In genomic region chr1:210328032-210328745, GRCh38 we compare ENCODE assay signal across 8 cellular contexts. TPM values are rescaled to one million over a fixed set of nuclear protein-coding genes. Genes with fewer than 3 reads are reported as not detected.
DNase-seq lines count a peak whose midpoint lies in the region; ATAC-seq, FAIRE-seq and TF ChIP-seq lines count a peak whose summit lies in the region.

No MANE protein-coding gene starts in this region.

- no peaks in the 10 kb centered on the region for H3K27me3 Mint-ChIP-seq in IgD-negative memory B cell

- H3K36me3 ChIP-seq in BLaER1 treated with 17β-estradiol and CSF1 and Interleukin-3, amounts not matched to agents 10 nM and 100 nM, result no peaks in the 10 kb centered on the region
- H3K36me3 ChIP-seq in bronchial epithelial cell (ENCODE audit: control insufficient read depth, insufficient read depth, low read length), result no peaks in the 10 kb centered on the region
- no peaks in the 10 kb centered on the region for H3K36me3 ChIP-seq in lung (ENCODE audit: control insufficient read depth in 2 of 2, insufficient read depth in 2 of 2, low read length in 2 of 2)
- no peaks in the 10 kb centered on the region for H3K36me3 ChIP-seq in upper lobe of left lung

- peaks cover 0 to 8% (median 7%) of the 10 kb centered on the region in 3 donors for H3K9me3 Mint-ChIP-seq in IgD-negative memory B cell

- H3K4me2 ChIP-seq in BLaER1 treated with 17β-estradiol and CSF1 and Interleukin-3, amounts not matched to agents 10 nM and 100 nM, result peak overlapping the region; percentile 77 to 95 (median 89)

- H3K9me3 ChIP-seq in BLaER1 treated with 17β-estradiol and CSF1 and Interleukin-3, amounts not matched to agents 10 nM and 100 nM (replicated peaks in 1 of 11), result peaks cover 13 to 26% (median 20%) of the 10 kb centered on the region in 11 experiments
- no peaks in the 10 kb centered on the region for H3K9me3 ChIP-seq in lung (ENCODE audit: control insufficient read depth in 2 of 2, insufficient read depth in 1 of 2, low read length in 1 of 2)
- peaks cover 0 to 3% (median 0%) of the 10 kb centered on the region in 4 donors for H3K9me3 ChIP-seq in upper lobe of left lung

- peak overlapping the region; percentile 88 to 97 (median 94); a peak in 21 of 22 replicates for H3K27ac ChIP-seq in BLaER1 treated with 17β-estradiol and CSF1 and Interleukin-3, amounts not matched to agents 10 nM and 100 nM
- H3K27ac ChIP-seq in lung (ENCODE audit: low read depth in 1 of 2, low read length in 1 of 2), result peak overlapping the region; percentile 92 to 96
- H3K27ac ChIP-seq in upper lobe of left lung, result peak overlapping the region; percentile 85 to 95 (median 91)

- DNase-seq in bronchial epithelial cell (ENCODE audit: low read depth) (no peak), lung (ENCODE audit: low spot score) (no peak), upper lobe of left lung (no peak)
- DNase-seq in stimulated activated naive CD4-positive, alpha-beta T cell treated with Interleukin-2 at 50 U/mL for 16 hours (lab: John Stamatoyannopoulos, UW), result no peak
- no peak for DNase-seq in activated effector memory CD4-positive, alpha-beta T cell treated with anti-CD3 and anti-CD28 coated beads, Interleukin-2, amount 50 U/mL, for 16 hours

- H4K20me1 ChIP-seq in BLaER1 treated with 17β-estradiol and CSF1 and Interleukin-3, amounts not matched to agents 10 nM and 100 nM, result no peaks in the 10 kb centered on the region

- TF ChIP-seq EP300 in upper lobe of left lung (IDR thresholded peaks at IDR 0.05), result no peak

- peak overlapping the region; percentile 88 to 98 (median 91) for H3K9ac ChIP-seq in BLaER1 treated with 17β-estradiol and CSF1 and Interleukin-3, amounts not matched to agents 10 nM and 100 nM

- TF ChIP-seq CTCF in bronchial epithelial cell (IDR thresholded peaks at IDR 0.05; ENCODE audit: insufficient read depth, low read length, severe bottlenecking) (no peak), lung (IDR thresholded peaks at IDR 0.05; ENCODE audit: control extremely low read depth, extremely low read depth) (no peak), upper lobe of left lung (IDR thresholded peaks at IDR 0.05) (no peak)

- TF ChIP-seq POLR2A in upper lobe of left lung (IDR thresholded peaks at IDR 0.05), result no peak

- no peaks in the 10 kb centered on the region for H3K27me3 ChIP-seq in BLaER1 treated with 17β-estradiol and CSF1 and Interleukin-3, amounts not matched to agents 10 nM and 100 nM
- H3K27me3 ChIP-seq in bronchial epithelial cell (ENCODE audit: control insufficient read depth, insufficient read depth, low read length), result no peaks in the 10 kb centered on the region
- no peaks in the 10 kb centered on the region for H3K27me3 ChIP-seq in lung (ENCODE audit: control insufficient read depth, insufficient read depth)
- no peaks in the 10 kb centered on the region for H3K27me3 ChIP-seq in upper lobe of left lung

- peaks cover 35 to 54% (median 41%) of the 10 kb centered on the region in 3 donors for H3K4me1 Mint-ChIP-seq in IgD-negative memory B cell

- peak overlapping the region; percentile 68 to 86 (median 71) for H3K4me3 ChIP-seq in BLaER1 treated with 17β-estradiol and CSF1 and Interleukin-3, amounts not matched to agents 10 nM and 100 nM
- H3K4me3 ChIP-seq in bronchial epithelial cell (ENCODE audit: low read depth, low read length) (peak overlapping the region; percentile 69), lung (peak overlapping the region; percentile 66), upper lobe of left lung (peak overlapping the region; percentile 65 to 78 (median 74))

- WGBS in lung, 2 donors, result 28 to 29% methylated on average over 19 of the region's 19 CpGs
- 31 to 32% methylated on average over 19 of the region's 19 CpGs for WGBS in upper lobe of left lung, 2 donors

- peaks cover 13 to 47% (median 34%) of the 10 kb centered on the region in 10 experiments; a peak in 18 of 20 replicates for H3K4me1 ChIP-seq in BLaER1 treated with 17β-estradiol and CSF1 and Interleukin-3, amounts not matched to agents 10 nM and 100 nM
- H3K4me1 ChIP-seq in lung (ENCODE audit: control insufficient read depth in 2 of 2, insufficient read depth in 2 of 2, low read length in 2 of 2) (peaks cover 0 to 2% of the 10 kb centered on the region in 2 donors), upper lobe of left lung (peaks cover 6 to 21% (median 14%) of the 10 kb centered on the region in 4 donors)

- no peak for FAIRE-seq in bronchial epithelial cell (lab: Jason Lieb, UNC)

- H3K36me3 Mint-ChIP-seq in IgD-negative memory B cell, result peaks cover 1% of the 10 kb centered on the region

- ATAC-seq in lung (ENCODE audit: insufficient read depth, low FRiP score), result no peak
- no peak for ATAC-seq in upper lobe of left lung (ENCODE audit: low FRiP score in 2 of 2)
- no peak for ATAC-seq in activated CD4-positive, CD25-positive, alpha-beta regulatory T cell treated with anti-CD3 and anti-CD28 coated beads, Interleukin-2, amount 50 U/mL, for 24 hours

- H3K27ac Mint-ChIP-seq in IgD-negative memory B cell, result peak overlapping the region; percentile 40 to 96 (median 88)

- H3K4me3 Mint-ChIP-seq in IgD-negative memory B cell, result peak overlapping the region; percentile 98 to 99 (median 98)

RNA-seq across cellular contexts. Expression of gene HHAT, which starts 0.5 kb away (rescaled TPM):
- polyA plus RNA-seq in IgD-negative memory B cell (6.3 TPM), lung (1 to 10 TPM; 1.2 to 1.8 TPM)
- total RNA-seq in bronchial epithelial cell (2.9 and 4.0 TPM in 2 replicates), lung (10 to 100 TPM in 1 of 2 donors, 1 to 10 TPM in 1; 5.8 to 11.3 TPM), upper lobe of left lung (1 to 10 TPM; 4.6 to 8.1 (median 5.7) TPM)
